In the genomic region with DNA sequence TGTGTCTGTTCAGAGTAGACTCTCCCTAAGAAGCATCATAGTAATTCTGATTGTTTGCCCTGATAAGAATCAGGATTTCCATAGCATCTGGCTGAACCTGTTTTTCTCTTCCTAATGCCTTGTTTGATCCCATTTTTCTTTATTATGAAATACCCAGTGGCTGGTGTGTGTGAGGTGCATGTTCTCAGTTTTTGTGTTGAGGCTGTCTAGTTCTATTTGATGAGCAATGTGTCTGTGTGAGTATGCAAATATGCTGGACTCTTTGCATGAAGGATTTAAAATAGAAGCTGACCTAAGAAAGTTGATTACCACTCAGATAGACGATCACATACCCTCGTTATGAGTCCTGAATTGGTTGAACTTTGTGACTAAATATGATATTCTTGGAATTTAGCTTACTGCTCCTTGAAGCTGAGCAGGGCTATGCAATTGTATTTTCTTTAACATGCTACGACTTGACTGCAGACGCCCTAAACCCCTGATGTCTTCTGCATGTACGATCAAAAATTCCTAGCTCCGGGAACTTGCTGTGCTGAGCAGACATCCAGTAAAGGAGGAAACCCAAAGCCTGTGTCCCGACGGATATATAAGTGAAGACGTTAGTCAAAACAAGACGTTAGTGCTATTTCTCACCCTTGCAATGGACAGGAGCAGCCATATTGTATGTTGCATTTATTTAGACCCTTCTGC, we compare ENCODE assay signal across 10 cellular contexts. TPM values are rescaled to one million over a fixed set of nuclear protein-coding genes. Genes with fewer than 3 reads are reported as not detected.
DNase-seq lines count a peak whose midpoint lies in the region; ATAC-seq and TF ChIP-seq lines count a peak whose summit lies in the region.
"Had no signal": no experiment of that assay in that cellular context is flagged by ENCODE, and none has a peak within 500 bp of the region (broad histone marks: within the 10 kb centered on the region; RNA-seq: fewer than 3 reads in every experiment).

No MANE protein-coding gene starts in this region.

- H3K4me3 ChIP-seq in OCI-LY1 (ENCODE audit: low read depth, low read length, poor library complexity, severe bottlenecking) (peak overlapping the region; percentile 36), mesenchymal stem cell (ENCODE audit: insufficient read depth in 1 of 2, low read depth in 1 of 2, low read length in 2 of 2) (no peak overlapping the region)
- H3K4me3 ChIP-seq: gastroesophageal sphincter had no signal

- peak overlapping the region; percentile 57; the same call in 1 of the 2 replicates for H3K4me2 ChIP-seq in OCI-LY1 (ENCODE audit: low read length)
- H3K4me2 ChIP-seq in mesenchymal stem cell (ENCODE audit: low read length, poor library complexity, severe bottlenecking), result no peak overlapping the region

- H2BK15ac ChIP-seq in mesenchymal stem cell (ENCODE audit: low read depth, poor library complexity, severe bottlenecking), result no peak overlapping the region

- H3K9me3 Mint-ChIP-seq in HFFc6, result no peaks in the 10 kb centered on the region

- ATAC-seq in GM18505 (IDR thresholded peaks at IDR 0.05; ENCODE audit: unreplicated experiment) (peak; percentile 54), HG03097 (IDR thresholded peaks at IDR 0.05; ENCODE audit: low FRiP score, unreplicated experiment) (no peak)
- ATAC-seq: gastroesophageal sphincter had no signal

- no peaks in the 10 kb centered on the region for H4K20me1 ChIP-seq in OCI-LY1 (ENCODE audit: insufficient read depth, low read length)

- no peaks in the 10 kb centered on the region for H3K36me3 Mint-ChIP-seq in HFFc6 (ENCODE audit: low read depth)

- no peak overlapping the region for H4K8ac ChIP-seq in mesenchymal stem cell (ENCODE audit: low read length)

- no peak for TF ChIP-seq POLR2A in GM18505 (IDR thresholded peaks at IDR 0.05; ENCODE audit: borderline replicate concordance, extremely low read depth, insufficient read depth, insufficient read length)

- no peak overlapping the region for H2BK12ac ChIP-seq in mesenchymal stem cell (ENCODE audit: low read length in 2 of 2)

- H3K27ac ChIP-seq in OCI-LY1 (ENCODE audit: low read depth, low read length, poor library complexity, severe bottlenecking) (peak overlapping the region; percentile 92), mesenchymal stem cell (ENCODE audit: low read length, poor library complexity, severe bottlenecking) (peak overlapping the region; percentile 92)
- H3K27ac ChIP-seq: gastroesophageal sphincter had no signal

- H3K9me2 ChIP-seq in OCI-LY1 (ENCODE audit: low read depth, low read length), result no peaks in the 10 kb centered on the region

- 73% methylated on average over 10 of the region's 10 CpGs for WGBS in mesenchymal stem cell

- H3K4me1 ChIP-seq in OCI-LY1 (ENCODE audit: insufficient read depth, low read length, severe bottlenecking) (peaks cover 62% of the 10 kb centered on the region), mesenchymal stem cell (ENCODE audit: control insufficient read depth, insufficient read depth, low read depth, low read length) (peaks cover 14% of the 10 kb centered on the region)

- H3K27ac Mint-ChIP-seq in HFFc6, result no peak overlapping the region

- peaks cover 52% of the 10 kb centered on the region for H3K4me1 Mint-ChIP-seq in HFFc6 (ENCODE audit: low read depth)

- no peak overlapping the region for H3K4ac ChIP-seq in mesenchymal stem cell (ENCODE audit: low read depth in 1 of 2, low read length in 2 of 2)

- H3K23ac ChIP-seq in mesenchymal stem cell (ENCODE audit: low read length in 2 of 2), result no peak overlapping the region

- no peaks in the 10 kb centered on the region; the same call in 1 of the 2 replicates for H3K36me3 ChIP-seq in OCI-LY1 (ENCODE audit: insufficient read depth, low read length)
- no peaks in the 10 kb centered on the region for H3K36me3 ChIP-seq in mesenchymal stem cell (ENCODE audit: control insufficient read depth in 1 of 2, insufficient read depth in 2 of 2, low read depth in 1 of 2, low read length in 2 of 2)
- H3K36me3 ChIP-seq: gastroesophageal sphincter had no signal

- H3K4me3 Mint-ChIP-seq in HFFc6, result no peak overlapping the region

- H4K91ac ChIP-seq in mesenchymal stem cell (ENCODE audit: low read length), result no peak overlapping the region

- H2AFZ ChIP-seq in OCI-LY1 (ENCODE audit: low read length), result peak overlapping the region; percentile 38; the same call in 1 of the 2 replicates
- no peak overlapping the region for H2AFZ ChIP-seq in mesenchymal stem cell (ENCODE audit: low read depth, low read length)

- peaks cover 4% of the 10 kb centered on the region for H3K27me3 Mint-ChIP-seq in HFFc6 (ENCODE audit: insufficient read depth)

- H2BK120ac ChIP-seq in mesenchymal stem cell (ENCODE audit: low read depth, low read length), result no peak overlapping the region

- no peak overlapping the region for H2BK5ac ChIP-seq in mesenchymal stem cell (ENCODE audit: low read depth, low read length, poor library complexity, severe bottlenecking)

- TF ChIP-seq CTCF in HFFc6 (IDR thresholded peaks at IDR 0.05) (no peak), OCI-LY1 (IDR thresholded peaks at IDR 0.05; ENCODE audit: low read length) (no peak)

- H3K18ac ChIP-seq in mesenchymal stem cell (ENCODE audit: low read depth in 1 of 2, low read length in 2 of 2), result no peak overlapping the region

- H3K9ac ChIP-seq in OCI-LY1 (ENCODE audit: low read length), result peak overlapping the region; percentile 59
- H3K9ac ChIP-seq in mesenchymal stem cell (ENCODE audit: low read length), result no peak overlapping the region

- H3K14ac ChIP-seq in mesenchymal stem cell (ENCODE audit: low read length in 2 of 2), result no peak overlapping the region

- DNase-seq in HFFc6 (peak; percentile 16), mesenchymal stem cell (peak; percentile 48), SW 1271 (lab: John Stamatoyannopoulos, UW) (no peak), ecto neural progenitor cell (ENCODE audit: low spot score) (no peak), NCI-H345 (lab: John Stamatoyannopoulos, UW) (no peak)
- DNase-seq: EL had no signal

- H3F3A ChIP-seq in OCI-LY1 (ENCODE audit: insufficient read depth, low read length), result no peaks in the 10 kb centered on the region

- H2AK5ac ChIP-seq in mesenchymal stem cell (ENCODE audit: low read length, severe bottlenecking), result no peak overlapping the region

- H3K27me3 ChIP-seq in OCI-LY1 (ENCODE audit: insufficient read depth, low read length) (no peaks in the 10 kb centered on the region), mesenchymal stem cell (ENCODE audit: control insufficient read depth in 1 of 2, insufficient read depth in 1 of 2, low read length in 2 of 2) (no peaks in the 10 kb centered on the region)
- H3K27me3 ChIP-seq: gastroesophageal sphincter had no signal

- H3K9me3 ChIP-seq in OCI-LY1 (ENCODE audit: low read length) (no peaks in the 10 kb centered on the region), mesenchymal stem cell (ENCODE audit: control insufficient read depth, low read length) (no peaks in the 10 kb centered on the region)
- H3K9me3 ChIP-seq: gastroesophageal sphincter had no signal

- peaks cover 27% of the 10 kb centered on the region for H3K79me1 ChIP-seq in mesenchymal stem cell (replicated peaks; ENCODE audit: low read length, poor library complexity, severe bottlenecking)

- H3K79me2 ChIP-seq in OCI-LY1 (ENCODE audit: insufficient read depth, low read length), result no peaks in the 10 kb centered on the region

RNA-seq across cellular contexts. Expression of a gene that starts 51.3 kb away (rescaled TPM):
- under 1 TPM; 0.03 to 0.40 (median 0.09) TPM for total RNA-seq in HFFc6 (2021; fragmentation: NEBNext Ultra II Directional; extraction: Animal tissue kit (Norgen Biotek cat#: 25700))
- 4.5 TPM for polyA plus RNA-seq in mesenchymal stem cell (2013, experiment 1 of 2)
- 4.5 TPM for polyA plus RNA-seq in mesenchymal stem cell (2013, experiment 2 of 2)

Comparison
In these comparisons a context has a peak if more than half of its experiments do, and no peak if none do; other contexts are left out.
1. DNase-seq: peak in HFFc6 (single experiment) and mesenchymal stem cell (single experiment); none in SW 1271 (0 of 2), ecto neural progenitor cell (single experiment) and NCI-H345 (single experiment).